Comparison of ENCODE assay signal across 28 cellular contexts in genomic region chr12:116656371-116656770, GRCh38.
"Had no signal": no experiment of that assay in that cellular context is flagged by ENCODE, and none has a peak within 500 bp of the region (broad histone marks: within the 10 kb centered on the region; RNA-seq: fewer than 3 reads in every experiment).

No MANE protein-coding gene starts in this region.

- H3K4me3 ChIP-seq: esophagus muscularis mucosa, heart right ventricle, left lung, prostate gland, right atrium auricular region, sigmoid colon, testis, tibial artery had no signal

- ATAC-seq: heart right ventricle; left cardiac atrium; left lung; naive thymus-derived CD4-positive, alpha-beta T cell; stimulated activated effector memory CD8-positive, alpha-beta T cell treated with anti-CD3 and anti-CD28 coated beads, Interleukin-12 subunit alpha, Interleukin-12 subunit beta, amount 100 ng/mL, for 72 hours; stimulated activated naive CD8-positive, alpha-beta T cell treated with anti-CD3 and anti-CD28 coated beads, Interleukin-15, Interleukin-2, amounts not matched to agents 100 U/mL and 50 U/mL, for 24 hours had no signal

- H3K9me3 Mint-ChIP-seq: stimulated activated effector memory CD8-positive, alpha-beta T cell treated with anti-CD3 and anti-CD28 coated beads, Interleukin-12 subunit alpha, Interleukin-12 subunit beta, amount 100 ng/mL, for 72 hours had no signal

- H3K36me3 Mint-ChIP-seq: stimulated activated effector memory CD8-positive, alpha-beta T cell treated with anti-CD3 and anti-CD28 coated beads, Interleukin-12 subunit alpha, Interleukin-12 subunit beta, amount 100 ng/mL, for 72 hours had no signal

- H3K27me3 Mint-ChIP-seq: dendritic cell treated with granulocyte-macrophage colony-stimulating factor and Interleukin-4, amounts not matched to agents 40 ng/mL and 50 ng/mL, for 4 days had no signal

- DNase-seq: effector memory CD4-positive, alpha-beta T cell; foreskin melanocyte; glutamatergic neuron; heart right ventricle; hippocampal formation; left cardiac atrium; left lung; mesenchymal stem cell; midbrain; naive thymus-derived CD4-positive, alpha-beta T cell; nephron progenitor cell; nucleus accumbens; sigmoid colon; stimulated activated CD4-positive, alpha-beta T cell treated with anti-CD3 and anti-CD28 coated beads, Interleukin-2, amount 100 ng/mL, for 24 hours; stimulated activated CD4-positive, alpha-beta T cell treated with anti-CD3 and anti-CD28 coated beads, Interleukin-4, amount 100 ng/mL, for 24 hours; stimulated activated naive CD8-positive, alpha-beta T cell treated with anti-CD3 and anti-CD28 coated beads, Interleukin-15, Interleukin-2, amounts not matched to agents 100 U/mL and 50 U/mL, for 24 hours; substantia nigra; testis; tibial artery had no signal

- H3K27ac ChIP-seq: esophagus muscularis mucosa, heart right ventricle, left lung, prostate gland, right atrium auricular region, sigmoid colon, testis, tibial artery had no signal

- H3K36me3 ChIP-seq: esophagus muscularis mucosa, heart right ventricle, left lung, prostate gland, right atrium auricular region, sigmoid colon, tibial artery had no signal

- FAIRE-seq: colon, endothelial cell of umbilical vein, islet of Langerhans had no signal

- H3K27me3 ChIP-seq: esophagus muscularis mucosa, heart right ventricle, left lung, right atrium auricular region, sigmoid colon, testis, tibial artery had no signal

- H3K4me1 ChIP-seq: prostate gland had no signal

- H3K4me3 Mint-ChIP-seq: dendritic cell treated with granulocyte-macrophage colony-stimulating factor and Interleukin-4, amounts not matched to agents 40 ng/mL and 50 ng/mL, for 4 days; naive thymus-derived CD4-positive, alpha-beta T cell; nephron progenitor cell; stimulated activated effector memory CD8-positive, alpha-beta T cell treated with anti-CD3 and anti-CD28 coated beads, Interleukin-12 subunit alpha, Interleukin-12 subunit beta, amount 100 ng/mL, for 72 hours; type B pancreatic cell had no signal

- H3K9me3 ChIP-seq: esophagus muscularis mucosa, left lung, prostate gland, sigmoid colon, testis, tibial artery had no signal
